15 cellular contexts compared by ENCODE assay signal in the genomic region with DNA sequence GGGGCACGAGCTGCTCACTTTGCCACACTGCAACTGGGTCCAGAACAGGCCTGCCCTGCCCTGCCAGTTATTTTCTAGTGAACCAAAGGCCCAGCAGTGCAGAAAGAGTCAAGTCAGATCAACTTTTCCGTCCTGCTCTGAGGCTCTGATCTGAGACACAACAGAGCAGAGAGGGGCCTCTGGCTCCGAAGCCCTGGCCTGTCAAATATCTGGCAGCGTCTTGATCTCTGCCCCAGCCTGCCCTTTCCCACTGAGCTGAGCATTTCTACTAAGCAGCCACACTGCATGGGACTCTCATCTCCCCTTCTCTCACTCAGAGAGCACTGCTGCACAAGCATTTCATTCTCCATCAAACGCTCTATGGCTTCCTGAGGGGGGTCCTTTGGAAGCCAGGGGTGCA. TPM values are rescaled to one million over a fixed set of nuclear protein-coding genes. Genes with fewer than 3 reads are reported as not detected.
DNase-seq lines count a peak whose midpoint lies in the region; TF ChIP-seq lines count a peak whose summit lies in the region.
"Had no signal": no experiment of that assay in that cellular context is flagged by ENCODE, and none has a peak within 500 bp of the region (broad histone marks: within the 10 kb centered on the region; RNA-seq: fewer than 3 reads in every experiment).

No MANE protein-coding gene starts in this region.

- H3K27ac Mint-ChIP-seq in chondrocyte (ENCODE audit: unreplicated experiment): peak overlapping the region; percentile 85
- H3K27ac Mint-ChIP-seq: activated CD4-positive, alpha-beta memory T cell treated with anti-CD3 and anti-CD28 coated beads, Interleukin-2, amount 10 ng/mL, durations not matched to agents 7 days and 5 days; activated T-helper 17 cell treated with anti-CD3 and anti-CD28 coated beads, Interleukin-2, amount 50 U/mL, for 72 hours; progenitor cell of endocrine pancreas had no signal

- no peak for TF ChIP-seq CTCF in AG04450 (IDR thresholded peaks at IDR 0.05; ENCODE audit: low read depth, low read length)
- TF ChIP-seq CTCF in chondrocyte (IDR thresholded peaks at IDR 0.05): no peak
- TF ChIP-seq CTCF in liver (IDR thresholded peaks at IDR 0.05; ENCODE audit: low read depth, low read length, missing input control): no peak

- no peaks in the 10 kb centered on the region for H3K27me3 Mint-ChIP-seq in chondrocyte (ENCODE audit: low read depth)
- H3K27me3 Mint-ChIP-seq: progenitor cell of endocrine pancreas had no signal

- no peak overlapping the region for H3K9ac ChIP-seq in liver (ENCODE audit: low read depth in 1 of 2, low read length in 2 of 2)
- H3K9ac ChIP-seq in skeletal muscle satellite cell (ENCODE audit: low read depth, low read length): peak overlapping the region; percentile 55

- POLR2A ChIA-PET in AG04450 (lab: Yijun Ruan, JAX): interaction anchor here (0.8 to 2.8 kb wide), 3 partner anchors 17 to 60 kb away, joined by 3 to 20 read pairs (median 13); no protein-coding TSS in a partner anchor

- H3K4me3 Mint-ChIP-seq in chondrocyte (ENCODE audit: unreplicated experiment): peak overlapping the region; percentile 29
- H3K4me3 Mint-ChIP-seq: activated CD4-positive, alpha-beta memory T cell treated with anti-CD3 and anti-CD28 coated beads, Interleukin-2, amount 10 ng/mL, durations not matched to agents 7 days and 5 days; activated T-helper 17 cell treated with anti-CD3 and anti-CD28 coated beads, Interleukin-2, amount 50 U/mL, for 72 hours had no signal

- 70% methylated on average over 5 of the region's 5 CpGs for WGBS in liver

- H3K9me3 ChIP-seq in AG04450 (ENCODE audit: control insufficient read depth, insufficient read depth, low read length): no peaks in the 10 kb centered on the region
- no peaks in the 10 kb centered on the region for H3K9me3 ChIP-seq in liver (ENCODE audit: control insufficient read depth in 4 of 4, low read length in 3 of 4)
- no peaks in the 10 kb centered on the region for H3K9me3 ChIP-seq in skeletal muscle satellite cell (replicated peaks; ENCODE audit: low read length)

- peaks cover 100% of the 10 kb centered on the region for H3K4me1 Mint-ChIP-seq in chondrocyte (ENCODE audit: low read depth)
- H3K4me1 Mint-ChIP-seq: activated CD4-positive, alpha-beta memory T cell treated with anti-CD3 and anti-CD28 coated beads, Interleukin-2, amount 10 ng/mL, durations not matched to agents 7 days and 5 days; activated T-helper 17 cell treated with anti-CD3 and anti-CD28 coated beads, Interleukin-2, amount 50 U/mL, for 72 hours had no signal

- H3K4me3 ChIP-seq in AG04450 (ENCODE audit: low read depth, low read length) (no peak overlapping the region), liver (ENCODE audit: low read depth in 1 of 3, low read length in 3 of 3) (no peak overlapping the region), skeletal muscle satellite cell (ENCODE audit: low read length) (no peak overlapping the region)

- no peaks in the 10 kb centered on the region for H3K27me3 ChIP-seq in AG04450 (ENCODE audit: control insufficient read depth, insufficient read depth, low read length)
- H3K27me3 ChIP-seq in liver (ENCODE audit: control insufficient read depth in 4 of 4, insufficient read depth in 4 of 4, low read length in 3 of 4): no peaks in the 10 kb centered on the region
- no peaks in the 10 kb centered on the region for H3K27me3 ChIP-seq in skeletal muscle satellite cell (ENCODE audit: control insufficient read depth, insufficient read depth, low read length)

- CTCF ChIA-PET in AG04450 (lab: Charles Lee): interaction anchor here (0.6 to 2.0 kb wide), 3 partner anchors 9 to 152 kb away, joined by 3 to 9 read pairs (median 5); no protein-coding TSS in a partner anchor

- DNase-seq in AG04450 (ENCODE audit: low read depth, low spot score): no peak
- DNase-seq in chondrocyte (ENCODE audit: low spot score): no peak
- DNase-seq in KG1 (lab: John Stamatoyannopoulos, UW): no peak
- DNase-seq in HT-29 (ENCODE audit: low spot score): no peak
- DNase-seq in NCI-H1436 treated with DMSO at 0.1 percent for 48 hours (lab: John Stamatoyannopoulos, UW): no peak
- no peak for DNase-seq in anterior cingulate cortex (lab: John Stamatoyannopoulos, UW)
- DNase-seq: activated CD4-positive, alpha-beta memory T cell treated with anti-CD3 and anti-CD28 coated beads, Interleukin-2, amount 10 ng/mL, durations not matched to agents 7 days and 5 days; effector CD4-positive, alpha-beta T cell; GDM1; NK-92 treated with Interleukin-12 subunit alpha and Interleukin-12 subunit beta, amount 100 ng/mL, for 24 hours; stimulated activated CD4-positive, alpha-beta T cell treated with anti-CD3 and anti-CD28 coated beads, Interleukin-2, amount 100 ng/mL, for 24 hours had no signal

- H3K9me3 Mint-ChIP-seq in chondrocyte (ENCODE audit: low read depth): no peaks in the 10 kb centered on the region
- H3K9me3 Mint-ChIP-seq: activated CD4-positive, alpha-beta memory T cell treated with anti-CD3 and anti-CD28 coated beads, Interleukin-2, amount 10 ng/mL, durations not matched to agents 7 days and 5 days; activated T-helper 17 cell treated with anti-CD3 and anti-CD28 coated beads, Interleukin-2, amount 50 U/mL, for 72 hours had no signal

- no peaks in the 10 kb centered on the region for H3K36me3 ChIP-seq in liver (ENCODE audit: control insufficient read depth in 4 of 4, insufficient read depth in 3 of 4, low read depth in 1 of 4, low read length in 3 of 4)
- peaks cover 24% of the 10 kb centered on the region for H3K36me3 ChIP-seq in skeletal muscle satellite cell (ENCODE audit: insufficient read depth, low read length)

- H3K36me3 Mint-ChIP-seq in chondrocyte (ENCODE audit: low read depth): peaks cover 44% of the 10 kb centered on the region

- TF ChIP-seq RAD21 in liver (IDR thresholded peaks at IDR 0.05): no peak

- peak overlapping the region; percentile 73 for H3K27ac ChIP-seq in AG04450 (ENCODE audit: low read depth, low read length)
- no peak overlapping the region for H3K27ac ChIP-seq in liver (ENCODE audit: low read depth in 1 of 2, low read length in 2 of 2)

- H3K4me2 ChIP-seq in skeletal muscle satellite cell (ENCODE audit: low read length): no peak overlapping the region

- H3K4me1 ChIP-seq in liver (ENCODE audit: control insufficient read depth in 4 of 4, insufficient read depth in 4 of 4, low read length in 3 of 4) (no peaks in the 10 kb centered on the region), skeletal muscle satellite cell (ENCODE audit: control insufficient read depth, insufficient read depth, low read length) (peaks cover 79% of the 10 kb centered on the region)

TF ChIP-seq in liver, 16 proteins besides CTCF, POLR2A, EP300 and RAD21:
- peak; percentile 51 for TF ChIP-seq NR2F2 (IDR thresholded peaks at IDR 0.05)
- no peak for TF ChIP-seq RXRA (IDR thresholded peaks at IDR 0.05)
- TF ChIP-seq, protein P1, sequence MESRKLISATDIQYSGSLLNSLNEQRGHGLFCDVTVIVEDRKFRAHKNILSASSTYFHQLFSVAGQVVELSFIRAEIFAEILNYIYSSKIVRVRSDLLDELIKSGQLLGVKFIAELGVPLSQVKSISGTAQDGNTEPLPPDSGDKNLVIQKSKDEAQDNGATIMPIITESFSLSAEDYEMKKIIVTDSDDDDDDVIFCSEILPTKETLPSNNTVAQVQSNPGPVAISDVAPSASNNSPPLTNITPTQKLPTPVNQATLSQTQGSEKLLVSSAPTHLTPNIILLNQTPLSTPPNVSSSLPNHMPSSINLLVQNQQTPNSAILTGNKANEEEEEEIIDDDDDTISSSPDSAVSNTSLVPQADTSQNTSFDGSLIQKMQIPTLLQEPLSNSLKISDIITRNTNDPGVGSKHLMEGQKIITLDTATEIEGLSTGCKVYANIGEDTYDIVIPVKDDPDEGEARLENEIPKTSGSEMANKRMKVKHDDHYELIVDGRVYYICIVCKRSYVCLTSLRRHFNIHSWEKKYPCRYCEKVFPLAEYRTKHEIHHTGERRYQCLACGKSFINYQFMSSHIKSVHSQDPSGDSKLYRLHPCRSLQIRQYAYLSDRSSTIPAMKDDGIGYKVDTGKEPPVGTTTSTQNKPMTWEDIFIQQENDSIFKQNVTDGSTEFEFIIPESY (IDR thresholded peaks at IDR 0.05): no peak

RNA-seq across cellular contexts. Expression of gene IGFBP7, which starts 11.8 kb away (rescaled TPM):
- polyA plus RNA-seq in AG04450 (2011; rRNA removed) (610 and 655 TPM in 2 replicates), liver (100 to 1,000 TPM; 215 to 216 TPM)
- polyA minus RNA-seq in AG04450 (2011; rRNA and poly(A)+ RNA removed): 54.8 and 57.3 TPM in 2 replicates
- total RNA-seq in chondrocyte (3,991 to 5,189 TPM (median 5,125 TPM) in 3 replicates), liver (100 to 1,000 TPM in 1 of 2 donors, 10 to 100 TPM in 1; 60.5 to 195 TPM)
- total RNA-seq in skeletal muscle satellite cell (2012; rRNA removed): 29.9 and 36.7 TPM in 2 replicates
- not detected in 2 replicates for total RNA-seq in HT-29 (2014; rRNA removed; shearing (Covaris generic))
- total RNA-seq: activated CD4-positive, alpha-beta memory T cell treated with anti-CD3 and anti-CD28 coated beads, Interleukin-2, amount 10 ng/mL, durations not matched to agents 7 days and 5 days; activated T-helper 17 cell treated with anti-CD3 and anti-CD28 coated beads, Interleukin-2, amount 50 U/mL, for 72 hours had no signal

Comparison
In these comparisons a context has a peak if more than half of its experiments do, and no peak if none do; other contexts are left out.
1. RNA of gene IGFBP7, which starts 11.8 kb away (total RNA-seq): 3,991 to 5,189 TPM in chondrocyte and 60.5 to 195 TPM in liver; not detected in HT-29; every median in the first group is over 10 times any median in the second.